Comparison of ENCODE assay signal across 12 cellular contexts in the genomic region with DNA sequence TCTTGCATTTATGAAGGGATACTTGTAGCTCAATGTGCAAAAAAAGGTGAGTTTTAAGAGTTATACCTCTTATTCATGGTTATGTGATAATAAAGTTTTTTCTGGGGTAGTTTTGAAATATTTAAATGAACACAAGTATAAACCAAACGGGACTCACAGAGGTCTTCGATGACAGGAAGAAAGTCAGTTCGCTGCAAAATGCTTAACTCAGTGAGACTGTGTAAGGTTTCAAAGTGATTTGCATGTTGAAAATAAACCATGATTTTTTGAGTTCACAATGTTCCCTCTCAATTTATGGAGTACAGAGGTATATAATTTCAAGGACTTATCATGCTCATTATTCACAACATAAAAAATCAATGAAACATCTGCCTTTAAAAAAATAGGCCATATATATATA. TPM values are rescaled to one million over a fixed set of nuclear protein-coding genes. Genes with fewer than 3 reads are reported as not detected.
DNase-seq lines count a peak whose midpoint lies in the region; ATAC-seq and TF ChIP-seq lines count a peak whose summit lies in the region.
"Had no signal": no experiment of that assay in that cellular context is flagged by ENCODE, and none has a peak within 500 bp of the region (broad histone marks: within the 10 kb centered on the region; RNA-seq: fewer than 3 reads in every experiment).

No MANE protein-coding gene starts in this region.

- no peak overlapping the region for H3K9ac ChIP-seq in mucosa of rectum (ENCODE audit: low read depth in 1 of 2, low read length in 2 of 2)

- CTCF ChIA-PET in CD8-positive, alpha-beta T cell (lab: Charles Lee) = interaction anchor here (1.1 kb wide), 1 partner anchor 9 kb away, joined by 3 read pairs; no protein-coding TSS in a partner anchor
- CTCF ChIA-PET in activated B cell treated with CpG ODN at 0.5 μM for 24 hours (lab: Charles Lee) = no interaction called here

- H3K27me3 Mint-ChIP-seq in CD8-positive, alpha-beta T cell (ENCODE audit: low read depth) = no peaks in the 10 kb centered on the region
- H3K27me3 Mint-ChIP-seq in activated B cell treated with CpG ODN at 0.5 μM for 24 hours = no peaks in the 10 kb centered on the region

- intact Hi-C loops in CD8-positive, alpha-beta T cell (cut with DNase I, micrococcal nuclease) = no loop called here
- intact Hi-C loops in activated B cell treated with CpG ODN at 0.5 μM for 24 hours (cut with micrococcal nuclease) = no loop called here

- no peak for TF ChIP-seq CTCF in CD8-positive, alpha-beta T cell (IDR thresholded peaks at IDR 0.05)
- no peak for TF ChIP-seq CTCF in activated B cell treated with CpG ODN at 0.5 μM for 24 hours (IDR thresholded peaks at IDR 0.05)

- no peak overlapping the region for H3K27ac Mint-ChIP-seq in CD8-positive, alpha-beta T cell
- H3K27ac Mint-ChIP-seq in activated B cell treated with CpG ODN at 0.5 μM for 24 hours = peak overlapping the region; percentile 27

- POLR2A ChIA-PET in CD8-positive, alpha-beta T cell (lab: Charles Lee) = no interaction called here
- POLR2A ChIA-PET in activated B cell treated with CpG ODN at 0.5 μM for 24 hours (lab: Charles Lee) = interaction anchor here (1.6 kb wide), 1 partner anchor 43 kb away, joined by 9 read pairs; a partner anchor contains a TSS

- peaks cover 9% of the 10 kb centered on the region for H3K4me1 Mint-ChIP-seq in CD8-positive, alpha-beta T cell (ENCODE audit: low read depth)
- peaks cover 13% of the 10 kb centered on the region for H3K4me1 Mint-ChIP-seq in activated B cell treated with CpG ODN at 0.5 μM for 24 hours

- H3K36me3 ChIP-seq in CD8-positive, alpha-beta T cell (ENCODE audit: insufficient read depth, low read length) = no peaks in the 10 kb centered on the region
- H3K36me3 ChIP-seq in mucosa of rectum (ENCODE audit: control insufficient read depth in 2 of 2, insufficient read depth in 2 of 2, low read length in 2 of 2) = no peaks in the 10 kb centered on the region

- peaks cover 18% of the 10 kb centered on the region for H3K36me3 Mint-ChIP-seq in CD8-positive, alpha-beta T cell
- H3K36me3 Mint-ChIP-seq in activated B cell treated with CpG ODN at 0.5 μM for 24 hours (ENCODE audit: low read depth) = peaks cover 6% of the 10 kb centered on the region

- no peak for DNase-seq in CD8-positive, alpha-beta T cell
- no peak for DNase-seq in activated B cell treated with CpG ODN at 0.5 μM for 24 hours
- no peak for DNase-seq in NCI-H1436 treated with DMSO at 0.1 percent for 48 hours (lab: John Stamatoyannopoulos, UW)
- DNase-seq in NCI-H1105 treated with DMSO at 0.1 percent for 48 hours (lab: John Stamatoyannopoulos, UW) = no peak
- DNase-seq in NOMO-1 treated with dmso at 0.1 percent for 144 hours (lab: John Stamatoyannopoulos, UW; ENCODE audit: unreplicated experiment) = no peak
- DNase-seq: HFFc6 had no signal

- no peak overlapping the region for H3K27ac ChIP-seq in CD8-positive, alpha-beta T cell (ENCODE audit: low read depth, low read length)
- H3K27ac ChIP-seq in mucosa of rectum (ENCODE audit: low read depth in 2 of 2, low read length in 2 of 2) = no peak overlapping the region
- H3K27ac ChIP-seq: C4-2B, HL-60 had no signal

- peak overlapping the region; percentile 29 for H3K4me3 Mint-ChIP-seq in CD8-positive, alpha-beta T cell
- peak overlapping the region; percentile 74 for H3K4me3 Mint-ChIP-seq in activated B cell treated with CpG ODN at 0.5 μM for 24 hours
- H3K4me3 Mint-ChIP-seq: neural crest cell had no signal

- no peak overlapping the region for H3K4me3 ChIP-seq in CD8-positive, alpha-beta T cell (ENCODE audit: low read depth, low read length)
- peak overlapping the region; percentile 10 to 53 for H3K4me3 ChIP-seq in mucosa of rectum (ENCODE audit: low read length in 2 of 2)

- H3K9me3 Mint-ChIP-seq in CD8-positive, alpha-beta T cell = peaks cover 2% of the 10 kb centered on the region
- no peaks in the 10 kb centered on the region for H3K9me3 Mint-ChIP-seq in activated B cell treated with CpG ODN at 0.5 μM for 24 hours
- H3K9me3 Mint-ChIP-seq: HFFc6 had no signal

- H3K4me1 ChIP-seq in CD8-positive, alpha-beta T cell (ENCODE audit: insufficient read depth, low read length) = no peaks in the 10 kb centered on the region
- H3K4me1 ChIP-seq in mucosa of rectum (ENCODE audit: control insufficient read depth in 2 of 2, insufficient read depth in 2 of 2, low read length in 2 of 2) = no peaks in the 10 kb centered on the region

- ATAC-seq in CD8-positive, alpha-beta T cell = no peak
- ATAC-seq in GM19372 (IDR thresholded peaks at IDR 0.05; ENCODE audit: low read depth, unreplicated experiment) = peak; percentile 68
- peak; percentile 54 for ATAC-seq in activated B cell treated with CpG ODN at 0.5 μM for 24 hours (ENCODE audit: low read depth)
- ATAC-seq in HG02840 (IDR thresholded peaks at IDR 0.05; ENCODE audit: low FRiP score, unreplicated experiment) = no peak

- no peaks in the 10 kb centered on the region for H3K27me3 ChIP-seq in CD8-positive, alpha-beta T cell (ENCODE audit: insufficient read depth, low read length)
- no peaks in the 10 kb centered on the region for H3K27me3 ChIP-seq in mucosa of rectum (ENCODE audit: control insufficient read depth in 2 of 2, insufficient read depth in 2 of 2, low read length in 2 of 2)

- no peaks in the 10 kb centered on the region for H3K9me3 ChIP-seq in CD8-positive, alpha-beta T cell (ENCODE audit: low read length)
- no peaks in the 10 kb centered on the region for H3K9me3 ChIP-seq in mucosa of rectum (ENCODE audit: control insufficient read depth in 2 of 2, low read length in 2 of 2)

RNA-seq across cellular contexts. Expression of a gene that starts 36.3 kb away (rescaled TPM):
- total RNA-seq in CD8-positive, alpha-beta T cell = under 1 TPM in 1 of 2 experiments, not detected in 1; 0.05 TPM
- 0.02 and 0.09 TPM in 2 replicates for total RNA-seq in activated B cell treated with CpG ODN at 0.5 μM for 24 hours

RNA-seq across cellular contexts. Expression of a gene that starts 42.5 kb away (rescaled TPM):
- total RNA-seq in CD8-positive, alpha-beta T cell = 1 to 10 TPM; 3.0 to 4.2 TPM
- total RNA-seq in activated B cell treated with CpG ODN at 0.5 μM for 24 hours = 11.3 and 13.1 TPM in 2 replicates

RNA-seq across cellular contexts. Expression of a gene that starts 42.8 kb away (rescaled TPM):
- 1 to 10 TPM; 8.7 to 9.4 TPM for total RNA-seq in CD8-positive, alpha-beta T cell
- total RNA-seq in activated B cell treated with CpG ODN at 0.5 μM for 24 hours = 15.5 and 16.7 TPM in 2 replicates

Comparison
In these comparisons a context has a peak if more than half of its experiments do, and no peak if none do; other contexts are left out.
1. ATAC-seq: peak in GM19372 (single experiment) and activated B cell treated with CpG ODN at 0.5 μM for 24 hours (single experiment); none in CD8-positive, alpha-beta T cell (single experiment) and HG02840 (single experiment).